10 cellular contexts compared by ENCODE assay signal in genomic region chr3:61663728-61664492, GRCh38.
DNase-seq lines count a peak whose midpoint lies in the region; ATAC-seq, FAIRE-seq and TF ChIP-seq lines count a peak whose summit lies in the region.
"Had no signal": no experiment of that assay in that cellular context is flagged by ENCODE, and none has a peak within 500 bp of the region (broad histone marks: within the 10 kb centered on the region; RNA-seq: fewer than 3 reads in every experiment).

No MANE protein-coding gene starts in this region.

- intact Hi-C loops in IMR-90 (cut with micrococcal nuclease) (no loop called here), left colon (cut with DNase I, micrococcal nuclease) (no loop called here)

- no peak for TF ChIP-seq RAD21 in IMR-90 (IDR thresholded peaks at IDR 0.05; ENCODE audit: low read length)

- H3K9me3 ChIP-seq in IMR-90 (ENCODE audit: control insufficient read depth, insufficient read depth, low read length) = no peaks in the 10 kb centered on the region

- H3K9ac ChIP-seq in IMR-90 (ENCODE audit: low read depth, low read length) (peak overlapping the region; percentile 26; the same call in 1 of the 2 replicates), mesendoderm (ENCODE audit: low read length) (no peak overlapping the region)

- peak overlapping the region; percentile 82 for H2BK20ac ChIP-seq in IMR-90 (ENCODE audit: low read depth, low read length)

- no CpG with 5 or more reads among the region's 8 CpGs for WGBS in IMR-90 (ENCODE audit: extremely low coverage in 2 of 2, insufficient read length in 1 of 2), 2 experiments
- WGBS in mesendoderm (ENCODE audit: extremely low coverage, insufficient coverage, low lambda C conversion rate) = no CpG with 5 or more reads among the region's 8 CpGs

- no peak for TF ChIP-seq CTCF in AG10803 (conservative IDR thresholded peaks at IDR 0.05; ENCODE audit: low read length)
- TF ChIP-seq CTCF in IMR-90 (conservative IDR thresholded peaks at IDR 0.05; ENCODE audit: low read depth, low read length) = no peak
- no peak for TF ChIP-seq CTCF in bronchial epithelial cell (IDR thresholded peaks at IDR 0.05; ENCODE audit: insufficient read depth, low read length, severe bottlenecking)

- H4K8ac ChIP-seq in IMR-90 (ENCODE audit: low read depth in 2 of 2, low read length in 2 of 2) (peak overlapping the region in 1 of 2 experiments; percentile 64; a peak in 2 of 4 replicates), mesendoderm (ENCODE audit: low read depth, low read length) (no peak overlapping the region)

- H2BK15ac ChIP-seq in IMR-90 (ENCODE audit: low read depth, low read length) (no peak overlapping the region), mesendoderm (replicated peaks; ENCODE audit: low read depth) (no peak overlapping the region)

- BruUV-seq in IMR-90 (replicated peaks; lab: Mats Ljungman, UMichigan) = no TSS peak

- H2AK5ac ChIP-seq in IMR-90 (ENCODE audit: low read depth, low read length) (peak overlapping the region; percentile 37; the same call in 1 of the 2 replicates), mesendoderm (ENCODE audit: low read length) (no peak overlapping the region)

- H3K36me3 ChIP-seq in IMR-90 (ENCODE audit: control insufficient read depth, insufficient read depth, low read length) (no peaks in the 10 kb centered on the region), bronchial epithelial cell (ENCODE audit: control insufficient read depth, insufficient read depth, low read length) (no peaks in the 10 kb centered on the region), mesendoderm (ENCODE audit: control insufficient read depth, insufficient read depth, low read length) (no peaks in the 10 kb centered on the region)

- ATAC-seq in IMR-90 (ENCODE audit: low read depth) (peak; percentile 94), left colon (no peak), left lobe of liver (no peak)
- ATAC-seq: K562 had no signal

- peak; percentile 98 for DNase-seq in AG10803 (ENCODE audit: low read depth)
- DNase-seq in IMR-90 = peak; percentile 97
- peak; percentile 86 for DNase-seq in bronchial epithelial cell (ENCODE audit: low read depth)
- peak; percentile 95 for DNase-seq in mesendoderm
- DNase-seq in hippocampal formation (lab: John Stamatoyannopoulos, UW) = no peak
- DNase-seq in NCI-H1417 treated with DMSO at 0.1 percent for 48 hours (lab: John Stamatoyannopoulos, UW) = no peak
- no peak for DNase-seq in left colon
- DNase-seq in left lobe of liver (ENCODE audit: low spot score) = no peak
- DNase-seq: dermis blood vessel endothelial cell had no signal

- H3K4me2 ChIP-seq in IMR-90 (ENCODE audit: low read depth, low read length) = peak overlapping the region; percentile 90
- H3K4me2 ChIP-seq in mesendoderm (ENCODE audit: low read length) = no peak overlapping the region

- peak overlapping the region; percentile 79; the same call in 1 of the 2 replicates for H3K14ac ChIP-seq in IMR-90 (replicated peaks; ENCODE audit: low read depth, low read length)

- peak overlapping the region; percentile 31 for H2AK9ac ChIP-seq in IMR-90 (replicated peaks; ENCODE audit: low read depth, low read length, poor library complexity)

- in situ Hi-C loops in IMR-90 (cut with MboI; ENCODE audit: low sequenced_read_pairs) = no loop called here

- peaks cover 13 to 64% of the 10 kb centered on the region in 2 experiments for H3K79me1 ChIP-seq in IMR-90 (ENCODE audit: low read depth in 1 of 2, low read length in 2 of 2)
- peaks cover 22% of the 10 kb centered on the region for H3K79me1 ChIP-seq in mesendoderm (ENCODE audit: low read length)

- H2BK120ac ChIP-seq in IMR-90 (ENCODE audit: low read depth, low read length) (peak overlapping the region; percentile 75), mesendoderm (ENCODE audit: low read depth, low read length) (no peak overlapping the region)

- no peak for TF ChIP-seq POLR2A in IMR-90 (IDR thresholded peaks at IDR 0.05; ENCODE audit: low read depth, low read length)

- peaks cover 6% of the 10 kb centered on the region; the same call in 1 of the 2 replicates for H3K4me1 ChIP-seq in IMR-90 (ENCODE audit: control insufficient read depth, insufficient read depth, low read length)
- H3K4me1 ChIP-seq in mesendoderm (ENCODE audit: control insufficient read depth, low read depth, low read length) = peaks cover 7% of the 10 kb centered on the region

- H3K4me3 ChIP-seq in AG10803 (ENCODE audit: low read length) = peak overlapping the region; percentile 66
- H3K4me3 ChIP-seq in IMR-90 (ENCODE audit: insufficient read depth, low read depth, low read length) = peak overlapping the region; percentile 27
- H3K4me3 ChIP-seq in bronchial epithelial cell (ENCODE audit: low read depth, low read length) = no peak overlapping the region
- H3K4me3 ChIP-seq in mesendoderm (ENCODE audit: low read length) = no peak overlapping the region
- H3K4me3 ChIP-seq: K562 had no signal

- H4K20me1 ChIP-seq in IMR-90 (ENCODE audit: insufficient read depth, low read length) = peaks cover 4% of the 10 kb centered on the region; the same call in 1 of the 2 replicates

- H3K27ac ChIP-seq in IMR-90 (ENCODE audit: insufficient read depth, low read length) (peak overlapping the region; percentile 84), mesendoderm (ENCODE audit: low read depth, low read length) (no peak overlapping the region)

- H2AFZ ChIP-seq in IMR-90 (replicated peaks; ENCODE audit: low read length, poor library complexity) = peak overlapping the region; percentile 37

- H4K5ac ChIP-seq in IMR-90 (ENCODE audit: low read depth, low read length) (peak overlapping the region; percentile 56; the same call in 1 of the 2 replicates), mesendoderm (ENCODE audit: low read length) (no peak overlapping the region)

- FAIRE-seq in bronchial epithelial cell (lab: Jason Lieb, UNC) = peak; percentile 23
- FAIRE-seq: K562 had no signal

- peaks cover 81% of the 10 kb centered on the region for H3K79me2 ChIP-seq in mesendoderm (ENCODE audit: control insufficient read depth, insufficient read depth, low read length)

- no peaks in the 10 kb centered on the region for H3K27me3 ChIP-seq in IMR-90 (ENCODE audit: control insufficient read depth, insufficient read depth, low read length)
- H3K27me3 ChIP-seq in bronchial epithelial cell (ENCODE audit: control insufficient read depth, insufficient read depth, low read length) = no peaks in the 10 kb centered on the region
- no peaks in the 10 kb centered on the region for H3K27me3 ChIP-seq in mesendoderm (ENCODE audit: insufficient read depth, low read length, poor library complexity)

- H3K23ac ChIP-seq in IMR-90 (ENCODE audit: low read depth, low read length) = peak overlapping the region; percentile 14; the same call in 1 of the 2 replicates
- H3K23ac ChIP-seq in mesendoderm (ENCODE audit: low read length) = no peak overlapping the region

- CTCF ChIA-PET in IMR-90 (lab: Yijun Ruan, JAX) = no interaction called here

- dilution Hi-C loops in IMR-90 (cut with HindIII; ENCODE audit: low sequenced_read_pairs, unreplicated experiment) = no loop called here

- POLR2A ChIA-PET in IMR-90 (lab: Charles Lee; ENCODE audit: unreplicated experiment) = interaction anchor here (1.2 kb wide), 1 partner anchor 99 kb away, joined by 3 read pairs; no protein-coding TSS in a partner anchor

- H3K4ac ChIP-seq in IMR-90 (ENCODE audit: low read depth, low read length) = peak overlapping the region; percentile 76
- no peak overlapping the region for H3K4ac ChIP-seq in mesendoderm (ENCODE audit: low read depth, low read length)

- peaks cover 12% of the 10 kb centered on the region for H3K9me1 ChIP-seq in IMR-90 (ENCODE audit: insufficient read depth, low read length)

- H3K18ac ChIP-seq in IMR-90 (ENCODE audit: low read depth, low read length) (peak overlapping the region; percentile 66), mesendoderm (ENCODE audit: low read length) (no peak overlapping the region)

- H2BK5ac ChIP-seq in IMR-90 (ENCODE audit: low read depth, low read length, poor library complexity, severe bottlenecking) = peak overlapping the region; percentile 72
- H2BK5ac ChIP-seq in mesendoderm (ENCODE audit: low read length) = no peak overlapping the region

- no peak overlapping the region for H3K56ac ChIP-seq in IMR-90 (ENCODE audit: extremely low read depth, insufficient read depth, low read length)
- H3K56ac ChIP-seq in mesendoderm (ENCODE audit: low read length) = no peak overlapping the region

- peak overlapping the region; percentile 58 for H4K91ac ChIP-seq in IMR-90 (ENCODE audit: insufficient read depth, low read depth, low read length)

TF ChIP-seq in IMR-90, 13 proteins besides CTCF, POLR2A, EP300 and RAD21:
- TF ChIP-seq NFE2L2 (IDR thresholded peaks at IDR 0.05; ENCODE audit: low read depth, low read length) = no peak
- peak; percentile 32; the same call in 1 of the 2 replicates for TF ChIP-seq BHLHE40 (IDR thresholded peaks at IDR 0.05; ENCODE audit: low read depth, low read length)
- TF ChIP-seq CEBPB (IDR thresholded peaks at IDR 0.05; ENCODE audit: low read depth, low read length) = no peak
- TF ChIP-seq MAFK (IDR thresholded peaks at IDR 0.05; ENCODE audit: low read depth, low read length) = no peak
- no peak for TF ChIP-seq RCOR1 (IDR thresholded peaks at IDR 0.05; ENCODE audit: insufficient replicate concordance, low read length)
- no peak for TF ChIP-seq RFX5 (IDR thresholded peaks at IDR 0.05; ENCODE audit: low read depth, low read length)
- TF ChIP-seq MXI1 (IDR thresholded peaks at IDR 0.05; ENCODE audit: borderline replicate concordance, low read depth, low read length) = peak; percentile 52; the same call in 1 of the 2 replicates
- no peak for TF ChIP-seq CHD1 (IDR thresholded peaks at IDR 0.05; ENCODE audit: low read depth, low read length)
- TF ChIP-seq FOS (IDR thresholded peaks at IDR 0.05; ENCODE audit: low read depth, low read length) = peak; percentile 73

Comparison
In these comparisons a context has a peak if more than half of its experiments do, and no peak if none do; other contexts are left out.
1. DNase-seq: peak in AG10803 (single experiment), IMR-90 (single experiment), bronchial epithelial cell (single experiment) and mesendoderm (single experiment); none in hippocampal formation (0 of 2), NCI-H1417 treated with DMSO at 0.1 percent for 48 hours (single experiment), left colon (0 of 2) and left lobe of liver (single experiment).
2. H3K4me3 ChIP-seq: peak in AG10803 (single experiment) and IMR-90 (single experiment); none in bronchial epithelial cell (single experiment) and mesendoderm (single experiment).